Comparison of ENCODE assay signal across 1 cellular context in genomic region chr11:62999649-63000048, GRCh38.
TF ChIP-seq lines count a peak whose summit lies in the region.

No MANE protein-coding gene starts in this region.

TF ChIP-seq in HepG2, 621 proteins besides CTCF, POLR2A, EP300 and RAD21:
- no peak for TF ChIP-seq ZNF644 (CRISPR knock-in tag; IDR thresholded peaks at IDR 0.05; ENCODE audit: low read depth)
- no peak for TF ChIP-seq ZNF230 (CRISPR knock-in tag; IDR thresholded peaks at IDR 0.05)
- TF ChIP-seq UBTF (CRISPR knock-in tag; IDR thresholded peaks at IDR 0.05), result no peak
- no peak for TF ChIP-seq MTA1 (CRISPR knock-in tag; IDR thresholded peaks at IDR 0.05; ENCODE audit: borderline replicate concordance)
- TF ChIP-seq NFYC (CRISPR knock-in tag; IDR thresholded peaks at IDR 0.05), result no peak
- TF ChIP-seq, protein P1, sequence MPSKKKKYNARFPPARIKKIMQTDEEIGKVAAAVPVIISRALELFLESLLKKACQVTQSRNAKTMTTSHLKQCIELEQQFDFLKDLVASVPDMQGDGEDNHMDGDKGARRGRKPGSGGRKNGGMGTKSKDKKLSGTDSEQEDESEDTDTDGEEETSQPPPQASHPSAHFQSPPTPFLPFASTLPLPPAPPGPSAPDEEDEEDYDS (CRISPR knock-in tag; IDR thresholded peaks at IDR 0.05), result no peak
